ENCODE assay signal across 16 cellular contexts in the genomic region with DNA sequence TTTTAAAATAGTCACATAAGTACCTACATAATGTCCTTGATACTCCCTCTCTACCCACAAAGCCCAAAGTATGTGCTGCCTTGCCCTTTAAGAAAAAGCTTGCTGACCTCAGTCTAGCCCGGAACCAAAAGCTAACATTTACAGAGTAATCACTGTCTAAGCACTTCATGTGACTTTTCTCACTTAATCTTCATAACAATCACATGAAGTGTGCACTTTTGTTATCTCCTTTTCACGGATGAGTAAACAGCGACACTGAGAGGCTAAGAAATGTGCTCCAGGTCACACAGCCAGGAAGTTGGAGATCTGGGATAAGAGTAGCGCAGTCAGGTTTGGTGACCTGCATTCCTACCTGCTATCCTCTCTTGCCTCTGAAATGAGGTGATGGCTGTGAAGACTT.
A peak's percentile ranks its signal among the peaks of the same experiment; 100 is the strongest.
DNase-seq lines count a peak whose midpoint lies in the region; TF ChIP-seq lines count a peak whose summit lies in the region.
"Had no signal": no experiment of that assay in that cellular context is flagged by ENCODE, and none has a peak within 500 bp of the region (broad histone marks: within the 10 kb centered on the region; RNA-seq: fewer than 3 reads in every experiment).

No MANE protein-coding gene starts in this region.

- H3K9me3 ChIP-seq in thyroid gland = no peaks in the 10 kb centered on the region

- DNase-seq in NCI-H2029 (lab: John Stamatoyannopoulos, UW) (peak; percentile 20), NCI-H2029 treated with DMSO at 0.1 percent for 48 hours (lab: John Stamatoyannopoulos, UW) (no peak), RKO (ENCODE audit: low spot score) (peak; percentile 0), kidney glomerular epithelial cell (lab: John Stamatoyannopoulos, UW) (peak; percentile 11), renal cortical epithelial cell (ENCODE audit: low read depth) (peak; percentile 27), DMS114 treated with DMSO at 0.1 percent for 48 hours (lab: John Stamatoyannopoulos, UW; ENCODE audit: unreplicated experiment) (no peak), thyroid gland (no peak), pons (ENCODE audit: low spot score) (no peak)
- DNase-seq: activated CD4-positive, alpha-beta T cell treated with anti-CD3 and anti-CD28 coated beads for 48 hours; CD4-positive, CD25-positive, alpha-beta regulatory T cell; naive thymus-derived CD4-positive, alpha-beta T cell; NCI-H1105; NCI-H82; T-helper 9 cell had no signal

- intact Hi-C loops in thyroid gland (cut with DNase I) = no loop called here

- peaks cover 21 to 63% of the 10 kb centered on the region in 2 donors for H3K36me3 ChIP-seq in thyroid gland

- TF ChIP-seq POLR2A in thyroid gland (IDR thresholded peaks at IDR 0.05) = no peak

- H3K27ac ChIP-seq in thyroid gland = no peak overlapping the region
- H3K27ac ChIP-seq: A549, right atrium auricular region had no signal

- TF ChIP-seq CTCF in thyroid gland (IDR thresholded peaks at IDR 0.05) = no peak

- no peak overlapping the region for H3K4me3 ChIP-seq in thyroid gland (replicated peaks in 1 of 3)
- H3K4me3 ChIP-seq: A549, right atrium auricular region had no signal

- WGBS in thyroid gland, 2 donors = 69 to 70% methylated on average over 4 of the region's 4 CpGs

- H3K27me3 ChIP-seq in thyroid gland = no peaks in the 10 kb centered on the region
- H3K27me3 ChIP-seq: right atrium auricular region had no signal

- no peaks in the 10 kb centered on the region for H3K4me1 ChIP-seq in thyroid gland
- H3K4me1 ChIP-seq: A549, right atrium auricular region had no signal

Comparison
In these comparisons a context has a peak if more than half of its experiments do, and no peak if none do; other contexts are left out.
1. DNase-seq: peak in NCI-H2029 (single experiment), RKO (single experiment), kidney glomerular epithelial cell (single experiment) and renal cortical epithelial cell (single experiment); none in NCI-H2029 treated with DMSO at 0.1 percent for 48 hours (single experiment), DMS114 treated with DMSO at 0.1 percent for 48 hours (single experiment), thyroid gland (0 of 2) and pons (single experiment).